In the genomic region with DNA sequence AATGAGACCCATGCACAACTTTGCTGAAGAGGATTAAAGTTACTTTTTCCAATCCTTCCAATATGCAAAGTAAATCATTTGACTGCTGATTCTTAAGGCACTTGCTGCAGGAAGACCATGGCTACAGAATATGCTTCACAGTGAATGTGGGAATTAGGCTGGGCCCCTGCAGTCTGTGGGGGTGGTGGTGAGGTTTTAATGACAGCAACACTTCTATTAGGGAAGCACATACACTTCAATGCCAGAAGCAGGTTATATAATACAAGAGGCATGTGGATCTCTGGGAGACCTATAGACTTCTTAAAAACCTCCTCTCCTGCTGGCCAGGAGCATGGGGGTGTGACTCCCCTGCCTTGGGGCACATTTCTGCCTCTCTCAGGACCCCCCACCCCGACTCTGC, we compare ENCODE assay signal across 21 cellular contexts.
"Had no signal": no experiment of that assay in that cellular context is flagged by ENCODE, and none has a peak within 500 bp of the region (broad histone marks: within the 10 kb centered on the region; RNA-seq: fewer than 3 reads in every experiment).

No MANE protein-coding gene starts in this region.

- H3K4me1 ChIP-seq: body of pancreas, lower lobe of right lung, spleen, thyroid gland had no signal

- H3K4me3 Mint-ChIP-seq: activated naive CD8-positive, alpha-beta T cell treated with anti-CD3 and anti-CD28 coated beads for 36 hours; central memory CD8-positive, alpha-beta T cell; natural killer cell treated with Interleukin-12 subunit alpha and Interleukin-12 subunit beta and Interleukin-15 and Interleukin-18, amount 100 ng/mL, for 72 hours; T-helper 2 cell treated with Interferon-gamma antibody and Interleukin-4, amounts not matched to agents 5 μg/mL and 100 μg/mL, for 36 hours had no signal

- H3K36me3 ChIP-seq: esophagus muscularis mucosa, lower lobe of right lung, spleen, thyroid gland had no signal

- H3K27me3 Mint-ChIP-seq: activated naive CD8-positive, alpha-beta T cell treated with anti-CD3 and anti-CD28 coated beads for 36 hours; central memory CD8-positive, alpha-beta T cell had no signal

- H3K4me3 ChIP-seq: body of pancreas, esophagus muscularis mucosa, hepatocyte, lower lobe of right lung, spleen, thyroid gland had no signal

- H3K9me3 ChIP-seq: body of pancreas, esophagus muscularis mucosa, lower lobe of right lung, spleen, thyroid gland had no signal

- H3K36me3 Mint-ChIP-seq: activated naive CD8-positive, alpha-beta T cell treated with anti-CD3 and anti-CD28 coated beads for 36 hours; natural killer cell treated with Interleukin-12 subunit alpha and Interleukin-12 subunit beta and Interleukin-15 and Interleukin-18, amount 100 ng/mL, for 72 hours had no signal

- FAIRE-seq: endothelial cell of umbilical vein, islet of Langerhans, TTC549, urothelium cell line had no signal

- ATAC-seq: body of pancreas; left colon; lower lobe of right lung; natural killer cell treated with Interleukin-12 subunit alpha and Interleukin-12 subunit beta and Interleukin-15 and Interleukin-18, amount 100 ng/mL, for 72 hours had no signal

- H3K27ac ChIP-seq: body of pancreas, esophagus muscularis mucosa, hepatocyte, lower lobe of right lung, spleen, thyroid gland had no signal

- DNase-seq: activated CD4-positive, alpha-beta T cell treated with anti-CD3 and anti-CD28 coated beads, Interleukin-2, amount 50 U/mL, for 4 hours; activated naive CD4-positive, alpha-beta T cell; activated naive CD8-positive, alpha-beta T cell treated with anti-CD3 and anti-CD28 coated beads for 36 hours; amniotic stem cell; body of pancreas; effector CD4-positive, alpha-beta T cell; left colon; lower lobe of right lung; spleen; stimulated activated CD4-positive, alpha-beta T cell treated with anti-CD3 and anti-CD28 coated beads, Interleukin-4, amount 100 ng/mL, for 4 hours; stimulated activated naive CD4-positive, alpha-beta T cell treated with Interleukin-2 at 50 U/mL for 16 hours; thyroid gland had no signal

- H3K9me3 Mint-ChIP-seq: activated naive CD8-positive, alpha-beta T cell treated with anti-CD3 and anti-CD28 coated beads for 36 hours; central memory CD8-positive, alpha-beta T cell; natural killer cell treated with Interleukin-12 subunit alpha and Interleukin-12 subunit beta and Interleukin-15 and Interleukin-18, amount 100 ng/mL, for 72 hours; T-helper 2 cell treated with Interferon-gamma antibody and Interleukin-4, amounts not matched to agents 5 μg/mL and 100 μg/mL, for 36 hours had no signal

- H3K27ac Mint-ChIP-seq: activated naive CD8-positive, alpha-beta T cell treated with anti-CD3 and anti-CD28 coated beads for 36 hours; natural killer cell treated with Interleukin-12 subunit alpha and Interleukin-12 subunit beta and Interleukin-15 and Interleukin-18, amount 100 ng/mL, for 72 hours; T-helper 2 cell treated with Interferon-gamma antibody and Interleukin-4, amounts not matched to agents 5 μg/mL and 100 μg/mL, for 36 hours had no signal

- H3K4me1 Mint-ChIP-seq: central memory CD8-positive, alpha-beta T cell had no signal
